ENCODE assay signal across 8 cellular contexts in the genomic region with DNA sequence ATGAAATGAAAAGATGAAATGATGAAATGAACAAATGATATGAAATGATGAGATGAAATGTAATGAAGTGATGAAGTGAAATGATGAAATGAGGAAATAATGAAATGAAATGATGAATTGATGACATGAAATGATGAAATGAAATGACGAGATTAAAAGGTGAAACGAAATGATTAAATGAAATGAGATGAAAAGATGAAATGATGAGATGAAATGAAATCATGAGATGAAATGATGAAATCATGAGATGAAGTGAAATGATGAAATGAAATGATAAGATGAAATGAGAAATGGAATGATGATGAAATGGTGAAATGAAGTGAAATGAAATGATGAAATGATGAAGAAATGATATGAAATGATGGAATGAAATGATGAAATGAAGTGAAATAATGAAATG.
DNase-seq lines count a peak whose midpoint lies in the region; ATAC-seq, FAIRE-seq and TF ChIP-seq lines count a peak whose summit lies in the region.
"Not testable (repeated sequence)": the region's sequence is repeated elsewhere in the genome, so short reads cannot be mapped to it uniquely, and the experiment has no call there.

No MANE protein-coding gene starts in this region.

- not testable (repeated sequence) for H3K9me3 ChIP-seq in small intestine (ENCODE audit: control insufficient read depth, low read depth)

- H3K4me1 Mint-ChIP-seq in Calu3 (ENCODE audit: low read depth, unreplicated experiment); T-helper 1 cell treated with Interleukin-12 subunit alpha and Interleukin-12 subunit beta and Interleukin-4 antibody, amounts not matched to agents 30 μg/mL and 1 μg/mL, for 36 hours (ENCODE audit: low read depth); activated CD8-positive, alpha-beta memory T cell treated with anti-CD3 and anti-CD28 coated beads, Interleukin-2, amount 10 ng/mL, durations not matched to agents 7 days and 5 days; activated naive CD4-positive, alpha-beta T cell treated with anti-CD3 and anti-CD28 coated beads, Interleukin-2, amount 10 ng/mL, durations not matched to agents 7 days and 5 days; activated naive CD8-positive, alpha-beta T cell treated with anti-CD3 and anti-CD28 coated beads, Interleukin-2, amount 50 U/mL, for 24 hours; central memory CD8-positive, alpha-beta T cell; natural killer cell treated with Interleukin-12 subunit alpha and Interleukin-12 subunit beta and Interleukin-15 and Interleukin-18, amount 100 ng/mL, for 72 hours (ENCODE audit: low read depth in 2 of 2): not testable (repeated sequence)

- H3K4me3 ChIP-seq in small intestine (ENCODE audit: low read depth in 1 of 2, low read length in 2 of 2), result not testable (repeated sequence)

- CTCF ChIA-PET in Calu3 (lab: Charles Lee); activated CD8-positive, alpha-beta memory T cell treated with anti-CD3 and anti-CD28 coated beads, Interleukin-2, amount 10 ng/mL, durations not matched to agents 7 days and 5 days (lab: Charles Lee); activated naive CD4-positive, alpha-beta T cell treated with anti-CD3 and anti-CD28 coated beads, Interleukin-2, amount 10 ng/mL, durations not matched to agents 7 days and 5 days (lab: Charles Lee): not testable (repeated sequence)

- H3K27me3 Mint-ChIP-seq in Calu3 (ENCODE audit: unreplicated experiment), result peaks cover 12% of the 10 kb centered on the region
- H3K27me3 Mint-ChIP-seq in T-helper 1 cell treated with Interleukin-12 subunit alpha and Interleukin-12 subunit beta and Interleukin-4 antibody, amounts not matched to agents 30 μg/mL and 1 μg/mL, for 36 hours (ENCODE audit: low read depth); activated CD8-positive, alpha-beta memory T cell treated with anti-CD3 and anti-CD28 coated beads, Interleukin-2, amount 10 ng/mL, durations not matched to agents 7 days and 5 days; activated naive CD8-positive, alpha-beta T cell treated with anti-CD3 and anti-CD28 coated beads, Interleukin-2, amount 50 U/mL, for 24 hours; central memory CD8-positive, alpha-beta T cell: not testable (repeated sequence)
- peaks cover 16% of the 10 kb centered on the region for H3K27me3 Mint-ChIP-seq in activated naive CD4-positive, alpha-beta T cell treated with anti-CD3 and anti-CD28 coated beads, Interleukin-2, amount 10 ng/mL, durations not matched to agents 7 days and 5 days
- H3K27me3 Mint-ChIP-seq in natural killer cell treated with Interleukin-12 subunit alpha and Interleukin-12 subunit beta and Interleukin-15 and Interleukin-18, amount 100 ng/mL, for 72 hours, result peaks cover 13 to 17% of the 10 kb centered on the region in 2 donors

- ATAC-seq in activated CD8-positive, alpha-beta memory T cell treated with anti-CD3 and anti-CD28 coated beads, Interleukin-2, amount 10 ng/mL, durations not matched to agents 7 days and 5 days; activated naive CD8-positive, alpha-beta T cell treated with anti-CD3 and anti-CD28 coated beads, Interleukin-2, amount 50 U/mL, for 24 hours; central memory CD8-positive, alpha-beta T cell (replicated peaks; ENCODE audit: extremely low read depth, poor library complexity, severe bottlenecking); natural killer cell treated with Interleukin-12 subunit alpha and Interleukin-12 subunit beta and Interleukin-15 and Interleukin-18, amount 100 ng/mL, for 72 hours: not testable (repeated sequence)

- H3K4me1 ChIP-seq in small intestine (ENCODE audit: control insufficient read depth in 2 of 2, insufficient read depth in 1 of 2, low read depth in 1 of 2, low read length in 1 of 2), result not testable (repeated sequence)

- DNase-seq in Calu3; activated CD8-positive, alpha-beta memory T cell treated with anti-CD3 and anti-CD28 coated beads, Interleukin-2, amount 10 ng/mL, durations not matched to agents 7 days and 5 days; activated naive CD4-positive, alpha-beta T cell treated with anti-CD3 and anti-CD28 coated beads, Interleukin-2, amount 10 ng/mL, durations not matched to agents 7 days and 5 days; activated naive CD8-positive, alpha-beta T cell treated with anti-CD3 and anti-CD28 coated beads, Interleukin-2, amount 50 U/mL, for 24 hours; central memory CD8-positive, alpha-beta T cell (ENCODE audit: low spot score in 2 of 2); natural killer cell treated with Interleukin-12 subunit alpha and Interleukin-12 subunit beta and Interleukin-15 and Interleukin-18, amount 100 ng/mL, for 72 hours (ENCODE audit: low spot score); small intestine: not testable (repeated sequence)

- peak overlapping the region; percentile 43 for H3K27ac Mint-ChIP-seq in Calu3 (ENCODE audit: unreplicated experiment)
- H3K27ac Mint-ChIP-seq in T-helper 1 cell treated with Interleukin-12 subunit alpha and Interleukin-12 subunit beta and Interleukin-4 antibody, amounts not matched to agents 30 μg/mL and 1 μg/mL, for 36 hours, result peak overlapping the region; percentile 33
- peak overlapping the region; percentile 27 for H3K27ac Mint-ChIP-seq in activated CD8-positive, alpha-beta memory T cell treated with anti-CD3 and anti-CD28 coated beads, Interleukin-2, amount 10 ng/mL, durations not matched to agents 7 days and 5 days
- H3K27ac Mint-ChIP-seq in activated naive CD4-positive, alpha-beta T cell treated with anti-CD3 and anti-CD28 coated beads, Interleukin-2, amount 10 ng/mL, durations not matched to agents 7 days and 5 days, result peak overlapping the region; percentile 61
- peak overlapping the region; percentile 71 for H3K27ac Mint-ChIP-seq in activated naive CD8-positive, alpha-beta T cell treated with anti-CD3 and anti-CD28 coated beads, Interleukin-2, amount 50 U/mL, for 24 hours
- peak overlapping the region; percentile 23 for H3K27ac Mint-ChIP-seq in central memory CD8-positive, alpha-beta T cell (ENCODE audit: low read depth)
- H3K27ac Mint-ChIP-seq in natural killer cell treated with Interleukin-12 subunit alpha and Interleukin-12 subunit beta and Interleukin-15 and Interleukin-18, amount 100 ng/mL, for 72 hours, result peak overlapping the region; percentile 22 to 53

- H3K4me3 Mint-ChIP-seq in Calu3 (ENCODE audit: low read depth, unreplicated experiment); T-helper 1 cell treated with Interleukin-12 subunit alpha and Interleukin-12 subunit beta and Interleukin-4 antibody, amounts not matched to agents 30 μg/mL and 1 μg/mL, for 36 hours; activated CD8-positive, alpha-beta memory T cell treated with anti-CD3 and anti-CD28 coated beads, Interleukin-2, amount 10 ng/mL, durations not matched to agents 7 days and 5 days; activated naive CD4-positive, alpha-beta T cell treated with anti-CD3 and anti-CD28 coated beads, Interleukin-2, amount 10 ng/mL, durations not matched to agents 7 days and 5 days; activated naive CD8-positive, alpha-beta T cell treated with anti-CD3 and anti-CD28 coated beads, Interleukin-2, amount 50 U/mL, for 24 hours; central memory CD8-positive, alpha-beta T cell: not testable (repeated sequence)
- peak overlapping the region; percentile 43 for H3K4me3 Mint-ChIP-seq in natural killer cell treated with Interleukin-12 subunit alpha and Interleukin-12 subunit beta and Interleukin-15 and Interleukin-18, amount 100 ng/mL, for 72 hours

- H3K27ac ChIP-seq in small intestine (ENCODE audit: low read depth in 1 of 2, low read length in 1 of 2), result not testable (repeated sequence)

- intact Hi-C loops in Calu3 (cut with micrococcal nuclease; ENCODE audit: unreplicated experiment), result not testable (repeated sequence)

- not testable (repeated sequence) for H3K36me3 Mint-ChIP-seq in Calu3 (ENCODE audit: insufficient read depth, unreplicated experiment); T-helper 1 cell treated with Interleukin-12 subunit alpha and Interleukin-12 subunit beta and Interleukin-4 antibody, amounts not matched to agents 30 μg/mL and 1 μg/mL, for 36 hours (ENCODE audit: low read depth); activated CD8-positive, alpha-beta memory T cell treated with anti-CD3 and anti-CD28 coated beads, Interleukin-2, amount 10 ng/mL, durations not matched to agents 7 days and 5 days; activated naive CD4-positive, alpha-beta T cell treated with anti-CD3 and anti-CD28 coated beads, Interleukin-2, amount 10 ng/mL, durations not matched to agents 7 days and 5 days; activated naive CD8-positive, alpha-beta T cell treated with anti-CD3 and anti-CD28 coated beads, Interleukin-2, amount 50 U/mL, for 24 hours (ENCODE audit: low read depth); central memory CD8-positive, alpha-beta T cell (ENCODE audit: insufficient read depth); natural killer cell treated with Interleukin-12 subunit alpha and Interleukin-12 subunit beta and Interleukin-15 and Interleukin-18, amount 100 ng/mL, for 72 hours

- FAIRE-seq in small intestine (lab: Jason Lieb, UNC), result peak; percentile 87

- not testable (repeated sequence) for TF ChIP-seq CTCF in Calu3 (IDR thresholded peaks at IDR 0.05; ENCODE audit: unreplicated experiment)

- H3K27me3 ChIP-seq in small intestine (ENCODE audit: control insufficient read depth in 2 of 2, insufficient read depth in 2 of 2, low read length in 2 of 2), result not testable (repeated sequence)

- H3K9me3 Mint-ChIP-seq in Calu3 (ENCODE audit: low read depth, unreplicated experiment); activated CD8-positive, alpha-beta memory T cell treated with anti-CD3 and anti-CD28 coated beads, Interleukin-2, amount 10 ng/mL, durations not matched to agents 7 days and 5 days (ENCODE audit: low read depth); activated naive CD4-positive, alpha-beta T cell treated with anti-CD3 and anti-CD28 coated beads, Interleukin-2, amount 10 ng/mL, durations not matched to agents 7 days and 5 days; natural killer cell treated with Interleukin-12 subunit alpha and Interleukin-12 subunit beta and Interleukin-15 and Interleukin-18, amount 100 ng/mL, for 72 hours: not testable (repeated sequence)
- peaks cover 12% of the 10 kb centered on the region for H3K9me3 Mint-ChIP-seq in T-helper 1 cell treated with Interleukin-12 subunit alpha and Interleukin-12 subunit beta and Interleukin-4 antibody, amounts not matched to agents 30 μg/mL and 1 μg/mL, for 36 hours
- H3K9me3 Mint-ChIP-seq in activated naive CD8-positive, alpha-beta T cell treated with anti-CD3 and anti-CD28 coated beads, Interleukin-2, amount 50 U/mL, for 24 hours, result peaks cover 12% of the 10 kb centered on the region
- peaks cover 12% of the 10 kb centered on the region for H3K9me3 Mint-ChIP-seq in central memory CD8-positive, alpha-beta T cell

- BruUV-seq in Calu3 (replicated peaks; lab: Mats Ljungman, UMichigan), result not testable (repeated sequence)

- 74 to 92% (median 80%) methylated on average over 1 to 2 of the region's 2 CpGs for WGBS in small intestine, 3 donors

- not testable (repeated sequence) for H3K36me3 ChIP-seq in small intestine (ENCODE audit: control insufficient read depth in 2 of 2, insufficient read depth in 2 of 2, low read length in 2 of 2)
